1 cellular context compared by ENCODE assay signal in genomic region chr6:139134817-139135577, GRCh38.
TF ChIP-seq lines count a peak whose summit lies in the region.

TSS of gene HECA (plus strand) at chr6:139135080. CDS start at chr6:139135397, 317 bp downstream.

TF ChIP-seq in H1, 55 proteins besides CTCF, POLR2A, EP300 and RAD21:
- no peak for TF ChIP-seq SIRT6 (IDR thresholded peaks at IDR 0.05; ENCODE audit: low read length)
- no peak for TF ChIP-seq MAFK (IDR thresholded peaks at IDR 0.05; ENCODE audit: low read depth, low read length)
- no peak for TF ChIP-seq TCF12 (IDR thresholded peaks at IDR 0.05; ENCODE audit: low read depth, low read length)
- peak; percentile 29 for TF ChIP-seq RBBP5 (IDR thresholded peaks at IDR 0.05; ENCODE audit: borderline replicate concordance, low read depth, low read length)
- peak; percentile 100 for TF ChIP-seq CREB1 (IDR thresholded peaks at IDR 0.05)
- TF ChIP-seq GTF2F1 (IDR thresholded peaks at IDR 0.05; ENCODE audit: borderline replicate concordance, low read depth, low read length): no peak
- no peak for TF ChIP-seq FOSL1 (IDR thresholded peaks at IDR 0.05; ENCODE audit: insufficient read depth, low read depth, low read length)
- TF ChIP-seq MAX (IDR thresholded peaks at IDR 0.05): peak; percentile 36; the same call in 1 of the 2 replicates
- TF ChIP-seq GABPA (IDR thresholded peaks at IDR 0.05; ENCODE audit: borderline replicate concordance, insufficient read depth, low read length): no peak
- peak; percentile 87 for TF ChIP-seq ATF2 (IDR thresholded peaks at IDR 0.05; ENCODE audit: low read length)
- no peak for TF ChIP-seq CHD7 (IDR thresholded peaks at IDR 0.05; ENCODE audit: insufficient replicate concordance, low read length)
- TF ChIP-seq JUN (IDR thresholded peaks at IDR 0.05; ENCODE audit: low read depth, low read length): peak; percentile 80
- TF ChIP-seq PHF8 (conservative IDR thresholded peaks at IDR 0.05; ENCODE audit: low read depth, low read length): peak; percentile 56; the same call in 1 of the 2 replicates
- no peak for TF ChIP-seq CBX5 (IDR thresholded peaks at IDR 0.05; ENCODE audit: low read depth, low read length)
- no peak for TF ChIP-seq EGR1 (IDR thresholded peaks at IDR 0.05; ENCODE audit: borderline replicate concordance, low read depth, low read length)
- peak; percentile 14 for TF ChIP-seq ASH2L (IDR thresholded peaks at IDR 0.05; ENCODE audit: low read length)
- TF ChIP-seq USF2 (IDR thresholded peaks at IDR 0.05; ENCODE audit: low read length): peak; percentile 28; the same call in 1 of the 2 replicates
- 0 out of 2 replicates have a peak, but pooled peaks have one; percentile 40 for TF ChIP-seq ATF3 (IDR thresholded peaks at IDR 0.05; ENCODE audit: insufficient read depth, low read depth, low read length)
- no peak for TF ChIP-seq SUZ12 (IDR thresholded peaks at IDR 0.05; ENCODE audit: low read length)
- no peak for TF ChIP-seq CHD1 (IDR thresholded peaks at IDR 0.05; ENCODE audit: low read depth, low read length)
- TF ChIP-seq CBX8 (IDR thresholded peaks at IDR 0.05; ENCODE audit: borderline replicate concordance, low read depth, low read length): no peak
- peak; percentile 78 for TF ChIP-seq SP1 (IDR thresholded peaks at IDR 0.05; ENCODE audit: low read depth, low read length)
- no peak for TF ChIP-seq HDAC6 (IDR thresholded peaks at IDR 0.05; ENCODE audit: low read depth, low read length)
- no peak for TF ChIP-seq NRF1 (IDR thresholded peaks at IDR 0.05; ENCODE audit: low read depth, low read length)
- 0 out of 4 replicates have a peak, but pooled peaks of 1 of the 2 experiments have one; percentile 17 for TF ChIP-seq SIN3A (conservative IDR thresholded peaks at IDR 0.05 in 1 of 2, IDR thresholded peaks at IDR 0.05 in 1 of 2; ENCODE audit: low read depth in 1 of 2, low read length in 2 of 2)
- TF ChIP-seq JUND (IDR thresholded peaks at IDR 0.05; ENCODE audit: low read length): peak; percentile 98
- no peak for TF ChIP-seq KDM5A (IDR thresholded peaks at IDR 0.05; ENCODE audit: low read length)
- TF ChIP-seq POLR2AphosphoS5 (IDR thresholded peaks at IDR 0.05; ENCODE audit: low read depth, low read length): 0 out of 2 replicates have a peak, but pooled peaks have one; percentile 38
- peak; percentile 54; the same call in 1 of the 2 replicates for TF ChIP-seq BRCA1 (IDR thresholded peaks at IDR 0.05; ENCODE audit: low read depth, low read length)
- TF ChIP-seq YY1 (IDR thresholded peaks at IDR 0.05; ENCODE audit: low read depth, low read length): no peak
- TF ChIP-seq SRF (IDR thresholded peaks at IDR 0.05; ENCODE audit: low read depth, low read length): no peak
- TF ChIP-seq SIX5 (IDR thresholded peaks at IDR 0.05; ENCODE audit: low read depth, low read length): no peak
- TF ChIP-seq SP4 (IDR thresholded peaks at IDR 0.05; ENCODE audit: low read length): peak; percentile 67; the same call in 1 of the 2 replicates
- peak; percentile 68 for TF ChIP-seq TAF1 (IDR thresholded peaks at IDR 0.05; ENCODE audit: low read depth, low read length)
- peak; percentile 95 for TF ChIP-seq KDM4A (IDR thresholded peaks at IDR 0.05; ENCODE audit: low read depth, low read length, severe bottlenecking)
- peak in 1 of 2 experiments; percentile 38; a peak in 2 of 4 replicates for TF ChIP-seq HDAC2 (IDR thresholded peaks at IDR 0.05; ENCODE audit: borderline replicate concordance in 1 of 2, low read depth in 2 of 2, low read length in 2 of 2)
